ENCODE assay signal across 1 cellular context in the genomic region with DNA sequence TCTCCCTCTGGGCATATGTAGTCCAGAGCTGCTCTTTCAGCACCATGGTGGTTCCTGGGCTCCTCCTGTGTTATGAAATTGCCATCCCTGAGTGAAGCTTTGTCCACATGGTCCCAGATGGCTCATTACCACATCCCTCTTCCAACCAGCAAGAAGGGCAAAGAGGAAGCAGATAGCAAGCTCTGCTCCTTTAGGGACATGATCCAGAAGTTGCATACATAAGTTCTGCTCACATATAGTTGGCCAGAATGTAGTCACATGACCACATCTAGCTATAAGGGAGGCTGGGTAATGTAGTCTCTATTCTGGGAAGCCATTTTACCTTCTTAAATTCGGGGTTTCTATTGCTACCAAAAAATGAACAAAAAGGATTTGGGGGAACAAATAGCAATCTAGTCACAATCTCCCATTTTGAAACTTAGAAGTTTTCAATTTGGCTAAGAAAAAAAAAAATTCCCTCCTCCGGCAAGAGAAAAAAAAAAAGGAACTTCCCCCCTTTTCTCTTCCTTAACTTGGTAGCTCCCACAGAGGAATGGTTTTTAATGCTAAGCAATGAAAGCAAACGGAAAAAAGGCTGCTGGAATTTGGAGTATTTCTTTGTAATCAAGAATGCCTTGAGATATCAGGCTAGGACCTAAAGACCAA.
A peak's percentile ranks its signal among the peaks of the same experiment; 100 is the strongest.
TF ChIP-seq lines count a peak whose summit lies in the region.

No MANE protein-coding gene starts in this region.

TF ChIP-seq in HEK293, 187 proteins besides CTCF, POLR2A, EP300 and RAD21 (continued from another document):
- TF ChIP-seq, protein P1, sequence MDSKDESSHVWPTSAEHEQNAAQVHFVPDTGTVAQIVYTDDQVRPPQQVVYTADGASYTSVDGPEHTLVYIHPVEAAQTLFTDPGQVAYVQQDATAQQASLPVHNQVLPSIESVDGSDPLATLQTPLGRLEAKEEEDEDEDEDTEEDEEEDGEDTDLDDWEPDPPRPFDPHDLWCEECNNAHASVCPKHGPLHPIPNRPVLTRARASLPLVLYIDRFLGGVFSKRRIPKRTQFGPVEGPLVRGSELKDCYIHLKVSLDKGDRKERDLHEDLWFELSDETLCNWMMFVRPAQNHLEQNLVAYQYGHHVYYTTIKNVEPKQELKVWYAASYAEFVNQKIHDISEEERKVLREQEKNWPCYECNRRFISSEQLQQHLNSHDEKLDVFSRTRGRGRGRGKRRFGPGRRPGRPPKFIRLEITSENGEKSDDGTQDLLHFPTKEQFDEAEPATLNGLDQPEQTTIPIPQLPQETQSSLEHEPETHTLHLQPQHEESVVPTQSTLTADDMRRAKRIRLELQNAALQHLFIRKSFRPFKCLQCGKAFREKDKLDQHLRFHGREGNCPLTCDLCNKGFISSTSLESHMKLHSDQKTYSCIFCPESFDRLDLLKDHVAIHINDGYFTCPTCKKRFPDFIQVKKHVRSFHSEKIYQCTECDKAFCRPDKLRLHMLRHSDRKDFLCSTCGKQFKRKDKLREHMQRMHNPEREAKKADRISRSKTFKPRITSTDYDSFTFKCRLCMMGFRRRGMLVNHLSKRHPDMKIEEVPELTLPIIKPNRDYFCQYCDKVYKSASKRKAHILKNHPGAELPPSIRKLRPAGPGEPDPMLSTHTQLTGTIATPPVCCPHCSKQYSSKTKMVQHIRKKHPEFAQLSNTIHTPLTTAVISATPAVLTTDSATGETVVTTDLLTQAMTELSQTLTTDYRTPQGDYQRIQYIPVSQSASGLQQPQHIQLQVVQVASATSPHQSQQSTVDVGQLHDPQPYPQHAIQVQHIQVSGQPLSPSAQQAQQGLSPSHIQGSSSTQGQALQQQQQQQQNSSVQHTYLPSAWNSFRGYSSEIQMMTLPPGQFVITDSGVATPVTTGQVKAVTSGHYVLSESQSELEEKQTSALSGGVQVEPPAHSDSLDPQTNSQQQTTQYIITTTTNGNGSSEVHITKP (tag by site-specific recombination; IDR thresholded peaks at IDR 0.05), result peak; percentile 99
- TF ChIP-seq, protein P2, sequence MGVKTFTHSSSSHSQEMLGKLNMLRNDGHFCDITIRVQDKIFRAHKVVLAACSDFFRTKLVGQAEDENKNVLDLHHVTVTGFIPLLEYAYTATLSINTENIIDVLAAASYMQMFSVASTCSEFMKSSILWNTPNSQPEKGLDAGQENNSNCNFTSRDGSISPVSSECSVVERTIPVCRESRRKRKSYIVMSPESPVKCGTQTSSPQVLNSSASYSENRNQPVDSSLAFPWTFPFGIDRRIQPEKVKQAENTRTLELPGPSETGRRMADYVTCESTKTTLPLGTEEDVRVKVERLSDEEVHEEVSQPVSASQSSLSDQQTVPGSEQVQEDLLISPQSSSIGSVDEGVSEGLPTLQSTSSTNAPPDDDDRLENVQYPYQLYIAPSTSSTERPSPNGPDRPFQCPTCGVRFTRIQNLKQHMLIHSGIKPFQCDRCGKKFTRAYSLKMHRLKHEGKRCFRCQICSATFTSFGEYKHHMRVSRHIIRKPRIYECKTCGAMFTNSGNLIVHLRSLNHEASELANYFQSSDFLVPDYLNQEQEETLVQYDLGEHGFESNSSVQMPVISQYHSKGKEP (tag by site-specific recombination; IDR thresholded peaks at IDR 0.05), result no peak
- TF ChIP-seq ZNF37A (tag by site-specific recombination; IDR thresholded peaks at IDR 0.05), result no peak
- TF ChIP-seq AEBP2 (tag by site-specific recombination; IDR thresholded peaks at IDR 0.05; ENCODE audit: borderline replicate concordance), result no peak
- TF ChIP-seq, protein P3, sequence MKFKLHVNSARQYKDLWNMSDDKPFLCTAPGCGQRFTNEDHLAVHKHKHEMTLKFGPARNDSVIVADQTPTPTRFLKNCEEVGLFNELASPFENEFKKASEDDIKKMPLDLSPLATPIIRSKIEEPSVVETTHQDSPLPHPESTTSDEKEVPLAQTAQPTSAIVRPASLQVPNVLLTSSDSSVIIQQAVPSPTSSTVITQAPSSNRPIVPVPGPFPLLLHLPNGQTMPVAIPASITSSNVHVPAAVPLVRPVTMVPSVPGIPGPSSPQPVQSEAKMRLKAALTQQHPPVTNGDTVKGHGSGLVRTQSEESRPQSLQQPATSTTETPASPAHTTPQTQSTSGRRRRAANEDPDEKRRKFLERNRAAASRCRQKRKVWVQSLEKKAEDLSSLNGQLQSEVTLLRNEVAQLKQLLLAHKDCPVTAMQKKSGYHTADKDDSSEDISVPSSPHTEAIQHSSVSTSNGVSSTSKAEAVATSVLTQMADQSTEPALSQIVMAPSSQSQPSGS (tag by site-specific recombination; IDR thresholded peaks at IDR 0.05; ENCODE audit: low read depth), result no peak
- TF ChIP-seq ZNF654 (tag by site-specific recombination; IDR thresholded peaks at IDR 0.05; ENCODE audit: low read depth), result no peak
- TF ChIP-seq PATZ1 (tag by site-specific recombination; IDR thresholded peaks at IDR 0.05), result no peak
- TF ChIP-seq ZNF76 (tag by site-specific recombination; IDR thresholded peaks at IDR 0.05; ENCODE audit: borderline replicate concordance, low read depth), result peak; percentile 65; the same call in 1 of the 2 replicates
- no peak for TF ChIP-seq ZNF274 (IDR thresholded peaks at IDR 0.05; ENCODE audit: low read length)
- TF ChIP-seq ZNF274 (tag by site-specific recombination; IDR thresholded peaks at IDR 0.05; ENCODE audit: borderline replicate concordance), result no peak
- TF ChIP-seq ZNF513 (tag by site-specific recombination; IDR thresholded peaks at IDR 0.05), result no peak
- TF ChIP-seq ZBTB48 (tag by site-specific recombination; IDR thresholded peaks at IDR 0.05), result 0 out of 2 replicates have a peak, but pooled peaks have one; percentile 22
- no peak for TF ChIP-seq SETDB1 (IDR thresholded peaks at IDR 0.05; ENCODE audit: insufficient read length, low read length)
- no peak for TF ChIP-seq ZNF600 (tag by site-specific recombination; IDR thresholded peaks at IDR 0.05)
- TF ChIP-seq PRDM6 (tag by site-specific recombination; IDR thresholded peaks at IDR 0.05), result no peak
- TF ChIP-seq ZNF510 (tag by site-specific recombination; IDR thresholded peaks at IDR 0.05; ENCODE audit: insufficient replicate concordance), result no peak
- no peak for TF ChIP-seq ZNF596 (tag by site-specific recombination; IDR thresholded peaks at IDR 0.05)
- TF ChIP-seq, protein P4, sequence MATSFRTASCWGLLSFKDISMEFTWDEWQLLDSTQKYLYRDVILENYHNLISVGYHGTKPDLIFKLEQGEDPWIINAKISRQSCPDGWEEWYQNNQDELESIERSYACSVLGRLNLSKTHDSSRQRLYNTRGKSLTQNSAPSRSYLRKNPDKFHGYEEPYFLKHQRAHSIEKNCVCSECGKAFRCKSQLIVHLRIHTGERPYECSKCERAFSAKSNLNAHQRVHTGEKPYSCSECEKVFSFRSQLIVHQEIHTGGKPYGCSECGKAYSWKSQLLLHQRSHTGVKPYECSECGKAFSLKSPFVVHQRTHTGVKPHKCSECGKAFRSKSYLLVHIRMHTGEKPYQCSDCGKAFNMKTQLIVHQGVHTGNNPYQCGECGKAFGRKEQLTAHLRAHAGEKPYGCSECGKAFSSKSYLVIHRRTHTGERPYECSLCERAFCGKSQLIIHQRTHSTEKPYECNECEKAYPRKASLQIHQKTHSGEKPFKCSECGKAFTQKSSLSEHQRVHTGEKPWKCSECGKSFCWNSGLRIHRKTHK (tag by site-specific recombination; IDR thresholded peaks at IDR 0.05), result no peak
- peak; percentile 52 for TF ChIP-seq KLF8 (tag by site-specific recombination; IDR thresholded peaks at IDR 0.05)
- TF ChIP-seq ZNF658 (tag by site-specific recombination; IDR thresholded peaks at IDR 0.05), result no peak
- no peak for TF ChIP-seq ZNF792 (tag by site-specific recombination; IDR thresholded peaks at IDR 0.05)
- no peak for TF ChIP-seq ZNF138 (tag by site-specific recombination; IDR thresholded peaks at IDR 0.05; ENCODE audit: borderline replicate concordance)
- no peak for TF ChIP-seq SCRT2 (tag by site-specific recombination; IDR thresholded peaks at IDR 0.05)
- no peak for TF ChIP-seq ZNF777 (tag by site-specific recombination; IDR thresholded peaks at IDR 0.05; ENCODE audit: borderline replicate concordance)
- peak; percentile 72; the same call in 1 of the 2 replicates for TF ChIP-seq ZNF362 (tag by site-specific recombination; IDR thresholded peaks at IDR 0.05)
- TF ChIP-seq GLI4 (tag by site-specific recombination; IDR thresholded peaks at IDR 0.05), result no peak
- TF ChIP-seq SP3 (tag by site-specific recombination; IDR thresholded peaks at IDR 0.05), result peak; percentile 41; the same call in 1 of the 2 replicates
- TF ChIP-seq ZFP69B (tag by site-specific recombination; IDR thresholded peaks at IDR 0.05), result 0 out of 2 replicates have a peak, but pooled peaks have one; percentile 49
